In genomic region chr10:5882961-5883360, GRCh38 we compare ENCODE assay signal across 14 cellular contexts. TPM values are rescaled to one million over a fixed set of nuclear protein-coding genes. Genes with fewer than 3 reads are reported as not detected.
DNase-seq lines count a peak whose midpoint lies in the region; ATAC-seq and TF ChIP-seq lines count a peak whose summit lies in the region.
"Had no signal": no experiment of that assay in that cellular context is flagged by ENCODE, and none has a peak within 500 bp of the region (broad histone marks: within the 10 kb centered on the region; RNA-seq: fewer than 3 reads in every experiment).

No MANE protein-coding gene starts in this region.

- peaks cover 61% of the 10 kb centered on the region for H3K36me3 Mint-ChIP-seq in nephron progenitor cell (ENCODE audit: low read depth)

- H3K4me1 Mint-ChIP-seq in nephron progenitor cell = peaks cover 9% of the 10 kb centered on the region

- no peaks in the 10 kb centered on the region for H3K9me3 Mint-ChIP-seq in nephron progenitor cell
- H3K9me3 Mint-ChIP-seq: CD8-positive, alpha-beta T cell had no signal

- peak; percentile 79 for ATAC-seq in left colon
- ATAC-seq: A549; CD8-positive, alpha-beta T cell; GM12878 had no signal

- no peak overlapping the region for H3K4me3 Mint-ChIP-seq in nephron progenitor cell
- H3K4me3 Mint-ChIP-seq: CD8-positive, alpha-beta T cell had no signal

- intact Hi-C loops in left colon (cut with DNase I, micrococcal nuclease) = no loop called here

- in situ Hi-C loops in G401 (cut with HindIII; ENCODE audit: low sequenced_read_pairs) = no loop called here

- TF ChIP-seq CTCF in nephron progenitor cell (IDR thresholded peaks at IDR 0.05) = no peak

- peak overlapping the region; percentile 17 for H3K27ac Mint-ChIP-seq in nephron progenitor cell
- H3K27ac Mint-ChIP-seq: CD8-positive, alpha-beta T cell had no signal

- peak; percentile 24 for DNase-seq in activated effector memory CD4-positive, alpha-beta T cell treated with anti-CD3 and anti-CD28 coated beads, Interleukin-2, amount 50 U/mL, for 16 hours
- no peak for DNase-seq in activated effector memory CD4-positive, alpha-beta T cell treated with Interleukin-2 at 50 U/mL for 16 hours
- DNase-seq in left colon (no peak), nephron progenitor cell (no peak), NCI-H524 treated with DMSO at 0.1 percent for 48 hours (lab: John Stamatoyannopoulos, UW) (no peak), G401 (ENCODE audit: low spot score) (no peak), NCI-H748 (lab: John Stamatoyannopoulos, UW; ENCODE audit: unreplicated experiment) (no peak)
- DNase-seq: AML-193; Calu3; CD8-positive, alpha-beta T cell; DMS79 treated with DMSO at 0.1 percent for 48 hours; IMR-90 had no signal

- peaks cover 3% of the 10 kb centered on the region for H3K27me3 Mint-ChIP-seq in nephron progenitor cell (ENCODE audit: low read depth, poor library complexity)

RNA-seq across cellular contexts. Expression of gene ANKRD16, which starts 6.7 kb away (rescaled TPM):
- total RNA-seq in left colon = 1 to 10 TPM; 6.7 to 7.1 TPM
- 11.4 and 17.4 TPM in 2 replicates for total RNA-seq in G401 (2014; rRNA removed; shearing (Covaris generic))

RNA-seq across cellular contexts. Expression of gene FBH1, which starts 7.1 kb away (rescaled TPM):
- 10 to 100 TPM; 75.3 to 89.7 TPM for total RNA-seq in left colon
- 50.2 and 58.7 TPM in 2 replicates for total RNA-seq in G401 (2014; rRNA removed; shearing (Covaris generic))
